8 cellular contexts compared by ENCODE assay signal in the genomic region with DNA sequence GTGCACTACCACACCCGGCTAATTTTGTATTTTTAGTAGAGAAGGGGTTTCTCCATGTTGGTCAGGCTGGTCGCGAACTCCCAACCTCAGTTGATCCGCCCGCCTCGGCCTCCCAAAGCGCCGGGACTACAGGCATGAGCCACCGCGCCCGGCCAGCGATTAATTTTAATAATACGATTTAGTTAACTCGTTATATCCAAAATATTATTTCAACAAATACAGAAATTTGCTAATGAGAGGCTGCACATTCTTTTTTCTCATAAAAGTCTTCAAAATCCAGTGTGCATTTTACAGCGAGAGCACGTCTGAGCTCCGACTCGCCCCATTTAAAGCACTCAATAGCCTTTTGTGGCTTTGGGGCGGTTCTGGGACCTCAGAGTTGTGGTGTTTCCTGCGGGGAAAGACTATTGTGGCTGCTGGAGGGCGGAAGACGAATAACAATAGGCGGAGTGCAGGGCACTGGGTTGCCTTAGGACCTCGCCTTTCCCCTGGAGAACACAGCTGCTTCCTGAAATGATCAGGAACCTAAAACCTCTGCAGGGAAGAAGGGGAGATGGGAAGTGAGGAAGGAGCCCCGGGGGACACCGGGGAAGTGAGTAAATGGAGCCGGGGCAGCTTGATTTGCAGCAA. TPM values are rescaled to one million over a fixed set of nuclear protein-coding genes. Genes with fewer than 3 reads are reported as not detected.
DNase-seq lines count a peak whose midpoint lies in the region; ATAC-seq and TF ChIP-seq lines count a peak whose summit lies in the region.
"Had no signal": no experiment of that assay in that cellular context is flagged by ENCODE, and none has a peak within 500 bp of the region (broad histone marks: within the 10 kb centered on the region; RNA-seq: fewer than 3 reads in every experiment).

No MANE protein-coding gene starts in this region.

- POLR2A ChIA-PET in HEK293 (lab: Yijun Ruan, JAX), result interaction anchor here (0.7 kb wide), 2 partner anchors 20 to 56 kb away, joined by 3 to 10 read pairs; no protein-coding TSS in a partner anchor
- POLR2A ChIA-PET in RWPE1 (lab: Yijun Ruan, JAX; ENCODE audit: low non-redundant PET), result no interaction called here

- CTCF ChIA-PET in HEK293 (lab: Yijun Ruan, JAX) (interaction anchor here (0.7 to 3.6 kb wide), 6 partner anchors 15 to 43 kb away, joined by 3 to 16 read pairs (median 3); no protein-coding TSS in a partner anchor), RWPE1 (lab: Yijun Ruan, JAX) (interaction anchor here (0.8 to 1.5 kb wide), 4 partner anchors 21 to 57 kb away, joined by 3 to 4 read pairs (median 3); no protein-coding TSS in a partner anchor)

- H3K27me3 ChIP-seq in MM.1S (replicated peaks; ENCODE audit: insufficient read depth, low read length), result peaks cover 28% of the 10 kb centered on the region

- peaks cover 4% of the 10 kb centered on the region; the same call in 1 of the 2 replicates for H3F3A ChIP-seq in MM.1S (ENCODE audit: insufficient read depth, low read length)

- intact Hi-C loops in cardiac septum (cut with DNase I), result no loop called here

- H3K9me3 ChIP-seq in HEK293 (ENCODE audit: control insufficient read depth, insufficient read depth, low read depth, low read length) (no peaks in the 10 kb centered on the region), MM.1S (replicated peaks; ENCODE audit: insufficient read depth, low read length) (no peaks in the 10 kb centered on the region)

- no peaks in the 10 kb centered on the region for H4K20me1 ChIP-seq in MM.1S (ENCODE audit: insufficient read depth, low read length)

- peaks cover 3% of the 10 kb centered on the region for H3K4me1 ChIP-seq in HEK293 (ENCODE audit: control insufficient read depth, insufficient read depth, low read length)
- H3K4me1 ChIP-seq in MM.1S (ENCODE audit: low read length), result peaks cover 12% of the 10 kb centered on the region

- DNase-seq in RWPE1 (ENCODE audit: low spot score) (no peak), cardiac septum (ENCODE audit: low spot score) (peak; percentile 80), MM.1S (no peak), GM03348 (ENCODE audit: low spot score) (no peak)

- H3K27ac ChIP-seq in HEK293 (ENCODE audit: extremely low read depth, low read depth, low read length) (peak overlapping the region; percentile 27; the same call in 1 of the 2 replicates), RWPE1 (0 out of 2 replicates have a peak overlapping the region, but pooled peaks have one; percentile 7), skin epidermis (peak overlapping the region in 16 of 21 experiments; percentile 8 to 82 (median 52)), MM.1S (ENCODE audit: low read length) (no peak overlapping the region)

- H3K9me2 ChIP-seq in MM.1S (replicated peaks; ENCODE audit: insufficient read depth, low read length), result no peaks in the 10 kb centered on the region

- TF ChIP-seq CTCF in HEK293 (tag by site-specific recombination; IDR thresholded peaks at IDR 0.05) (no peak), RWPE1 (conservative IDR thresholded peaks at IDR 0.05; ENCODE audit: low read depth) (no peak), MM.1S (IDR thresholded peaks at IDR 0.05; ENCODE audit: low read length) (no peak)

- no peaks in the 10 kb centered on the region for H3K79me2 ChIP-seq in MM.1S (ENCODE audit: low read length)

- no peak overlapping the region for H2AFZ ChIP-seq in MM.1S (ENCODE audit: low read length)

- H3K36me3 ChIP-seq in HEK293 (ENCODE audit: control insufficient read depth in 2 of 2, insufficient read depth in 1 of 2, low read length in 2 of 2) (no peaks in the 10 kb centered on the region), MM.1S (replicated peaks; ENCODE audit: insufficient read depth, low read length) (no peaks in the 10 kb centered on the region)

- no peak for ATAC-seq in GM19324 (IDR thresholded peaks at IDR 0.05; ENCODE audit: low FRiP score, unreplicated experiment)

- H3K4me2 ChIP-seq in MM.1S (ENCODE audit: low read depth, low read length), result no peak overlapping the region

- no peak overlapping the region for H3K9ac ChIP-seq in MM.1S (ENCODE audit: low read length)

- no peak overlapping the region for H3K4me3 ChIP-seq in HEK293 (ENCODE audit: low read depth, low read length)
- peak overlapping the region in 3 of 7 experiments; percentile 2 to 21 (median 6) for H3K4me3 ChIP-seq in skin epidermis
- no peak overlapping the region for H3K4me3 ChIP-seq in MM.1S (ENCODE audit: low read length)

TF ChIP-seq in HEK293, 187 proteins besides CTCF, POLR2A, EP300 and RAD21:
- TF ChIP-seq ZNF610 (tag by site-specific recombination; IDR thresholded peaks at IDR 0.05; ENCODE audit: borderline replicate concordance) (no peak), ZNF239 (tag by site-specific recombination; IDR thresholded peaks at IDR 0.05) (no peak), ZEB2 (tag by site-specific recombination; IDR thresholded peaks at IDR 0.05) (no peak), ZBTB21 (tag by site-specific recombination; IDR thresholded peaks at IDR 0.05) (no peak), ZNF747 (tag by site-specific recombination; IDR thresholded peaks at IDR 0.05) (no peak), KLF7 (tag by site-specific recombination; IDR thresholded peaks at IDR 0.05; ENCODE audit: borderline replicate concordance) (no peak)
- TF ChIP-seq, protein P1, sequence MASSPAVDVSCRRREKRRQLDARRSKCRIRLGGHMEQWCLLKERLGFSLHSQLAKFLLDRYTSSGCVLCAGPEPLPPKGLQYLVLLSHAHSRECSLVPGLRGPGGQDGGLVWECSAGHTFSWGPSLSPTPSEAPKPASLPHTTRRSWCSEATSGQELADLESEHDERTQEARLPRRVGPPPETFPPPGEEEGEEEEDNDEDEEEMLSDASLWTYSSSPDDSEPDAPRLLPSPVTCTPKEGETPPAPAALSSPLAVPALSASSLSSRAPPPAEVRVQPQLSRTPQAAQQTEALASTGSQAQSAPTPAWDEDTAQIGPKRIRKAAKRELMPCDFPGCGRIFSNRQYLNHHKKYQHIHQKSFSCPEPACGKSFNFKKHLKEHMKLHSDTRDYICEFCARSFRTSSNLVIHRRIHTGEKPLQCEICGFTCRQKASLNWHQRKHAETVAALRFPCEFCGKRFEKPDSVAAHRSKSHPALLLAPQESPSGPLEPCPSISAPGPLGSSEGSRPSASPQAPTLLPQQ (tag by site-specific recombination; IDR thresholded peaks at IDR 0.05), result no peak
- TF ChIP-seq, protein P2, sequence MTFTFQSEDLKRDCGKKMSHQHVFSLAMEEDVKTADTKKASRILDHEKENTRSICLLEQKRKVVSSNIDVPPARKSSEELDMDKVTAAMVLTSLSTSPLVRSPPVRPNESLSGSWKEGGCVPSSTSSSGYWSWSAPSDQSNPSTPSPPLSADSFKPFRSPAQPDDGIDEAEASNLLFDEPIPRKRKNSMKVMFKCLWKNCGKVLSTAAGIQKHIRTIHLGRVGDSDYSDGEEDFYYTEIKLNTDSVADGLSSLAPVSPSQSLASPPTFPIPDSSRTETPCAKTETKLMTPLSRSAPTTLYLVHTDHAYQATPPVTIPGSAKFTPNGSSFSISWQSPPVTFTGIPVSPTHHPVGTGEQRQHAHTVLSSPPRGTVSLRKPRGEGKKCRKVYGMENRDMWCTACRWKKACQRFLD (tag by site-specific recombination; IDR thresholded peaks at IDR 0.05), result no peak
- TF ChIP-seq, protein P3, sequence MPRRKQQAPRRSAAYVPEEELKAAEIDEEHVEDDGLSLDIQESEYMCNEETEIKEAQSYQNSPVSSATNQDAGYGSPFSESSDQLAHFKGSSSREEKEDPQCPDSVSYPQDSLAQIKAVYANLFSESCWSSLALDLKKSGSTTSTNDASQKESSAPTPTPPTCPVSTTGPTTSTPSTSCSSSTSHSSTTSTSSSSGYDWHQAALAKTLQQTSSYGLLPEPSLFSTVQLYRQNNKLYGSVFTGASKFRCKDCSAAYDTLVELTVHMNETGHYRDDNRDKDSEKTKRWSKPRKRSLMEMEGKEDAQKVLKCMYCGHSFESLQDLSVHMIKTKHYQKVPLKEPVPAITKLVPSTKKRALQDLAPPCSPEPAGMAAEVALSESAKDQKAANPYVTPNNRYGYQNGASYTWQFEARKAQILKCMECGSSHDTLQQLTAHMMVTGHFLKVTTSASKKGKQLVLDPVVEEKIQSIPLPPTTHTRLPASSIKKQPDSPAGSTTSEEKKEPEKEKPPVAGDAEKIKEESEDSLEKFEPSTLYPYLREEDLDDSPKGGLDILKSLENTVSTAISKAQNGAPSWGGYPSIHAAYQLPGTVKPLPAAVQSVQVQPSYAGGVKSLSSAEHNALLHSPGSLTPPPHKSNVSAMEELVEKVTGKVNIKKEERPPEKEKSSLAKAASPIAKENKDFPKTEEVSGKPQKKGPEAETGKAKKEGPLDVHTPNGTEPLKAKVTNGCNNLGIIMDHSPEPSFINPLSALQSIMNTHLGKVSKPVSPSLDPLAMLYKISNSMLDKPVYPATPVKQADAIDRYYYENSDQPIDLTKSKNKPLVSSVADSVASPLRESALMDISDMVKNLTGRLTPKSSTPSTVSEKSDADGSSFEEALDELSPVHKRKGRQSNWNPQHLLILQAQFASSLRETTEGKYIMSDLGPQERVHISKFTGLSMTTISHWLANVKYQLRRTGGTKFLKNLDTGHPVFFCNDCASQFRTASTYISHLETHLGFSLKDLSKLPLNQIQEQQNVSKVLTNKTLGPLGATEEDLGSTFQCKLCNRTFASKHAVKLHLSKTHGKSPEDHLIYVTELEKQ (tag by site-specific recombination; IDR thresholded peaks at IDR 0.05; ENCODE audit: borderline replicate concordance), result no peak
- TF ChIP-seq, protein P4, sequence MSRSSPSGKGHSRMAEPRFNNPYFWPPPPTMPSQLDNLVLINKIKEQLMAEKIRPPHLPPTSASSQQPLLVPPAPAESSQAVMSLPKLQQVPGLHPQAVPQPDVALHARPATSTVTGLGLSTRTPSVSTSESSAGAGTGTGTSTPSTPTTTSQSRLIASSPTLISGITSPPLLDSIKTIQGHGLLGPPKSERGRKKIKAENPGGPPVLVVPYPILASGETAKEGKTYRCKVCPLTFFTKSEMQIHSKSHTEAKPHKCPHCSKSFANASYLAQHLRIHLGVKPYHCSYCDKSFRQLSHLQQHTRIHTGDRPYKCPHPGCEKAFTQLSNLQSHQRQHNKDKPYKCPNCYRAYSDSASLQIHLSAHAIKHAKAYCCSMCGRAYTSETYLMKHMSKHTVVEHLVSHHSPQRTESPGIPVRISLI (tag by site-specific recombination; IDR thresholded peaks at IDR 0.05), result no peak

RNA-seq across cellular contexts. Expression of a gene that starts 2.9 kb away (rescaled TPM):
- total RNA-seq in cardiac septum, result not detected

RNA-seq across cellular contexts. Expression of a gene that starts 10.4 kb away (rescaled TPM):
- total RNA-seq in cardiac septum, result 6.5 TPM

RNA-seq across cellular contexts. Expression of a gene that starts 32.9 kb away (rescaled TPM):
- total RNA-seq in cardiac septum, result 7.5 TPM

RNA-seq across cellular contexts. Expression of a gene that starts 36.5 kb away (rescaled TPM):
- 32.3 TPM for total RNA-seq in cardiac septum
- total RNA-seq: SK-MEL-5 had no signal

RNA-seq across cellular contexts. Expression of a gene that starts 55.6 kb away (rescaled TPM):
- 3.0 TPM for total RNA-seq in cardiac septum
